ENCODE assay signal across 30 cellular contexts in genomic region chr10:50972591-50972990, GRCh38.
DNase-seq lines count a peak whose midpoint lies in the region; ATAC-seq, FAIRE-seq and TF ChIP-seq lines count a peak whose summit lies in the region.
"Had no signal": no experiment of that assay in that cellular context is flagged by ENCODE, and none has a peak within 500 bp of the region (broad histone marks: within the 10 kb centered on the region; RNA-seq: fewer than 3 reads in every experiment).

No MANE protein-coding gene starts in this region.

- DNase-seq in Calu3: peak; percentile 69
- peak; percentile 20 for DNase-seq in HuH-7 (ENCODE audit: low spot score)
- peak; percentile 62 for DNase-seq in glomerular visceral epithelial cell (ENCODE audit: extremely low spot score)
- DNase-seq in pancreas: peak in 4 of 6 donors; percentile 29 to 67 (median 64)
- DNase-seq in mesenteric fat pad (ENCODE audit: low spot score): no peak
- DNase-seq in NCI-H1092 (lab: John Stamatoyannopoulos, UW): no peak
- DNase-seq: activated CD4-positive, alpha-beta memory T cell treated with anti-CD3 and anti-CD28 coated beads for 36 hours; activated CD4-positive, alpha-beta T cell treated with anti-CD3 and anti-CD28 coated beads for 1 hour; activated CD8-positive, alpha-beta memory T cell treated with anti-CD3 and anti-CD28 coated beads, Interleukin-2, amount 50 U/mL, for 4 hours; activated naive CD4-positive, alpha-beta T cell; central memory CD4-positive, alpha-beta T cell; HCEC 1CT; Karpas-422; kidney glomerular epithelial cell; mammary epithelial cell; NCI-H1417 treated with DMSO at 0.1 percent for 48 hours; NCI-H2081 treated with DMSO at 0.1 percent for 48 hours; NCI-H2227 treated with DMSO at 0.1 percent for 48 hours; SIG-M5; stimulated activated CD4-positive, alpha-beta T cell treated with anti-CD3 and anti-CD28 coated beads, Interleukin-12 subunit alpha, Interleukin-12 subunit beta, amount 100 ng/mL, for 4 hours; stimulated activated CD4-positive, alpha-beta T cell treated with anti-CD3 and anti-CD28 coated beads, Interleukin-4, amount 100 ng/mL, for 1 hour; tibial artery had no signal

- peak; percentile 72 for FAIRE-seq in pancreas (lab: Jason Lieb, UNC)
- FAIRE-seq: frontal cortex, GM19239 had no signal

- no TSS peak for BruUV-seq in Calu3 (replicated peaks; lab: Mats Ljungman, UMichigan)

- peak; percentile 97 to 99 (median 98) for ATAC-seq in pancreas
- no peak for ATAC-seq in GM19351 (IDR thresholded peaks at IDR 0.05; ENCODE audit: unreplicated experiment)
- ATAC-seq in GM21515 (IDR thresholded peaks at IDR 0.05; ENCODE audit: unreplicated experiment): no peak
- ATAC-seq: sciatic nerve had no signal

- no peak for TF ChIP-seq CTCF in Calu3 (IDR thresholded peaks at IDR 0.05; ENCODE audit: unreplicated experiment)
- no peak for TF ChIP-seq CTCF in pancreas (IDR thresholded peaks at IDR 0.05)

- no peaks in the 10 kb centered on the region for H3K9me3 ChIP-seq in pancreas
- H3K9me3 ChIP-seq: BLaER1 treated with 17β-estradiol and CSF1 and Interleukin-3, amounts not matched to agents 10 nM and 100 nM; tibial artery had no signal

- peaks cover 29% of the 10 kb centered on the region for H3K4me1 Mint-ChIP-seq in Calu3 (ENCODE audit: low read depth, unreplicated experiment)

- no peak overlapping the region for H3K4me3 Mint-ChIP-seq in Calu3 (ENCODE audit: low read depth, unreplicated experiment)
- H3K4me3 Mint-ChIP-seq: activated CD4-positive, alpha-beta memory T cell treated with anti-CD3 and anti-CD28 coated beads for 36 hours; T-helper 2 cell treated with Interferon-gamma antibody and Interleukin-4, amounts not matched to agents 5 μg/mL and 100 μg/mL, for 36 hours had no signal

- peak overlapping the region; percentile 43 for H3K27ac Mint-ChIP-seq in Calu3 (ENCODE audit: unreplicated experiment)
- H3K27ac Mint-ChIP-seq: activated CD4-positive, alpha-beta memory T cell treated with anti-CD3 and anti-CD28 coated beads for 36 hours; T-helper 2 cell treated with Interferon-gamma antibody and Interleukin-4, amounts not matched to agents 5 μg/mL and 100 μg/mL, for 36 hours had no signal

- peak overlapping the region in 3 of 4 donors; percentile 36 to 55 (median 46) for H3K27ac ChIP-seq in pancreas
- H3K27ac ChIP-seq: BLaER1 treated with 17β-estradiol and CSF1 and Interleukin-3, amounts not matched to agents 10 nM and 100 nM; parathyroid adenoma; tibial artery had no signal

- intact Hi-C loops in Calu3 (cut with micrococcal nuclease; ENCODE audit: unreplicated experiment): no loop called here
- intact Hi-C loops in pancreas (cut with DNase I): no loop called here

- no peaks in the 10 kb centered on the region for H3K27me3 Mint-ChIP-seq in Calu3 (ENCODE audit: unreplicated experiment)

- H3K27me3 ChIP-seq in pancreas: no peaks in the 10 kb centered on the region
- H3K27me3 ChIP-seq: BLaER1 treated with 17β-estradiol and CSF1 and Interleukin-3, amounts not matched to agents 10 nM and 100 nM; tibial artery had no signal

- no peaks in the 10 kb centered on the region for H3K9me3 Mint-ChIP-seq in Calu3 (ENCODE audit: low read depth, unreplicated experiment)
- H3K9me3 Mint-ChIP-seq: activated CD4-positive, alpha-beta memory T cell treated with anti-CD3 and anti-CD28 coated beads for 36 hours; T-helper 2 cell treated with Interferon-gamma antibody and Interleukin-4, amounts not matched to agents 5 μg/mL and 100 μg/mL, for 36 hours had no signal

- 13 to 23% methylated on average over 4 of the region's 4 CpGs for WGBS in pancreas, 2 donors

- H3K36me3 ChIP-seq in pancreas: no peaks in the 10 kb centered on the region
- H3K36me3 ChIP-seq: BLaER1 treated with 17β-estradiol and CSF1 and Interleukin-3, amounts not matched to agents 10 nM and 100 nM; tibial artery had no signal

- H3K4me1 ChIP-seq in pancreas: peaks cover 7 to 24% (median 20%) of the 10 kb centered on the region in 3 donors
- H3K4me1 ChIP-seq: BLaER1 treated with 17β-estradiol and CSF1 and Interleukin-3, amounts not matched to agents 10 nM and 100 nM; parathyroid adenoma; tibial artery had no signal

- CTCF ChIA-PET in Calu3 (lab: Charles Lee): no interaction called here

- no peak overlapping the region for H3K4me3 ChIP-seq in pancreas
- H3K4me3 ChIP-seq: BLaER1 treated with 17β-estradiol and CSF1 and Interleukin-3, amounts not matched to agents 10 nM and 100 nM; tibial artery had no signal

- no peaks in the 10 kb centered on the region for H3K36me3 Mint-ChIP-seq in Calu3 (ENCODE audit: insufficient read depth, unreplicated experiment)
- H3K36me3 Mint-ChIP-seq: activated CD4-positive, alpha-beta memory T cell treated with anti-CD3 and anti-CD28 coated beads for 36 hours had no signal

Comparison
In these comparisons a context has a peak if more than half of its experiments do, and no peak if none do; other contexts are left out.
1. DNase-seq: peak in Calu3 (single experiment), HuH-7 (single experiment), glomerular visceral epithelial cell (single experiment) and pancreas (4 of 6); none in mesenteric fat pad (single experiment) and NCI-H1092 (single experiment).
2. ATAC-seq: peak in pancreas (4 of 4); none in GM19351 (single experiment) and GM21515 (single experiment).